In genomic region chr6:110831405-110831804, GRCh38 we compare ENCODE assay signal across 19 cellular contexts. TPM values are rescaled to one million over a fixed set of nuclear protein-coding genes. Genes with fewer than 3 reads are reported as not detected.
DNase-seq lines count a peak whose midpoint lies in the region; ATAC-seq and TF ChIP-seq lines count a peak whose summit lies in the region.
"Had no signal": no experiment of that assay in that cellular context is flagged by ENCODE, and none has a peak within 500 bp of the region (broad histone marks: within the 10 kb centered on the region; RNA-seq: fewer than 3 reads in every experiment).

No MANE protein-coding gene starts in this region.

- H3K27me3 ChIP-seq in right atrium auricular region (no peaks in the 10 kb centered on the region), heart right ventricle (no peaks in the 10 kb centered on the region), left lung (no peaks in the 10 kb centered on the region), lung (ENCODE audit: control insufficient read depth, insufficient read depth) (no peaks in the 10 kb centered on the region), upper lobe of right lung (no peaks in the 10 kb centered on the region)
- H3K27me3 ChIP-seq: BLaER1 treated with 17β-estradiol and CSF1 and Interleukin-3, amounts not matched to agents 10 nM and 100 nM had no signal

- ATAC-seq in heart right ventricle (no peak), left lung (peak; percentile 71), lung (ENCODE audit: insufficient read depth, low FRiP score) (peak; percentile 37), upper lobe of right lung (peak; percentile 53)
- ATAC-seq: A549; CD8-positive, alpha-beta T cell had no signal

- H3K27ac ChIP-seq in right atrium auricular region = no peak overlapping the region
- H3K27ac ChIP-seq in heart right ventricle = no peak overlapping the region
- no peak overlapping the region for H3K27ac ChIP-seq in left lung
- no peak overlapping the region for H3K27ac ChIP-seq in lung (ENCODE audit: low read depth in 1 of 2, low read length in 1 of 2)
- H3K27ac ChIP-seq in upper lobe of right lung = no peak overlapping the region
- H3K27ac ChIP-seq: A549; BLaER1 treated with 17β-estradiol and CSF1 and Interleukin-3, amounts not matched to agents 10 nM and 100 nM; C4-2B had no signal

- H3K4me1 ChIP-seq in right atrium auricular region (no peaks in the 10 kb centered on the region), heart right ventricle (peaks cover 0 to 6% (median 0%) of the 10 kb centered on the region in 9 donors), left lung (peaks cover 0 to 18% of the 10 kb centered on the region in 2 donors), lung (ENCODE audit: control insufficient read depth in 2 of 2, insufficient read depth in 2 of 2, low read length in 2 of 2) (peaks cover 0 to 2% of the 10 kb centered on the region in 2 donors), upper lobe of right lung (peaks cover 9% of the 10 kb centered on the region)
- H3K4me1 ChIP-seq: A549 had no signal

- H3K4me3 ChIP-seq in right atrium auricular region = no peak overlapping the region
- no peak overlapping the region for H3K4me3 ChIP-seq in heart right ventricle
- H3K4me3 ChIP-seq in left lung = no peak overlapping the region
- no peak overlapping the region for H3K4me3 ChIP-seq in lung
- no peak overlapping the region for H3K4me3 ChIP-seq in upper lobe of right lung
- H3K4me3 ChIP-seq: A549; BLaER1 treated with 17β-estradiol and CSF1 and Interleukin-3, amounts not matched to agents 10 nM and 100 nM had no signal

- H3K9me3 ChIP-seq in right atrium auricular region = no peaks in the 10 kb centered on the region
- no peaks in the 10 kb centered on the region for H3K9me3 ChIP-seq in heart right ventricle
- H3K9me3 ChIP-seq in left lung = no peaks in the 10 kb centered on the region
- H3K9me3 ChIP-seq in lung (ENCODE audit: control insufficient read depth in 2 of 2, insufficient read depth in 1 of 2, low read length in 1 of 2) = no peaks in the 10 kb centered on the region
- H3K9me3 ChIP-seq in upper lobe of right lung = no peaks in the 10 kb centered on the region
- H3K9me3 ChIP-seq: A549; BLaER1 treated with 17β-estradiol and CSF1 and Interleukin-3, amounts not matched to agents 10 nM and 100 nM; Caco-2 had no signal

- H3K36me3 ChIP-seq in right atrium auricular region (no peaks in the 10 kb centered on the region), heart right ventricle (no peaks in the 10 kb centered on the region), left lung (no peaks in the 10 kb centered on the region), lung (ENCODE audit: control insufficient read depth in 2 of 2, insufficient read depth in 2 of 2, low read length in 2 of 2) (no peaks in the 10 kb centered on the region), upper lobe of right lung (no peaks in the 10 kb centered on the region)

- intact Hi-C loops in heart right ventricle (cut with DNase I) (no loop called here), left lung (cut with DNase I) (no loop called here), upper lobe of right lung (cut with DNase I) (no loop called here)

- TF ChIP-seq CTCF in right atrium auricular region (IDR thresholded peaks at IDR 0.05) = no peak
- no peak for TF ChIP-seq CTCF in heart right ventricle (IDR thresholded peaks at IDR 0.05)
- TF ChIP-seq CTCF in left lung (IDR thresholded peaks at IDR 0.05) = no peak
- TF ChIP-seq CTCF in lung (IDR thresholded peaks at IDR 0.05; ENCODE audit: control extremely low read depth, extremely low read depth) = no peak
- TF ChIP-seq CTCF in upper lobe of right lung (IDR thresholded peaks at IDR 0.05) = no peak

- 97 to 98% methylated on average over 6 of the region's 6 CpGs for WGBS in heart right ventricle, 2 donors
- 74 to 94% methylated on average over 6 of the region's 6 CpGs for WGBS in lung, 2 donors

- DNase-seq in right atrium auricular region (ENCODE audit: low spot score) = peak; percentile 18
- no peak for DNase-seq in heart right ventricle
- DNase-seq in left lung = peak in 1 of 2 donors; percentile 51
- DNase-seq in lung (ENCODE audit: low spot score) = peak; percentile 42
- no peak for DNase-seq in upper lobe of right lung
- DNase-seq in A172 (ENCODE audit: low spot score) = no peak
- no peak for DNase-seq in iPS-NIHi7 (ENCODE audit: extremely low spot score)
- DNase-seq in GM19240 (ENCODE audit: insufficient read length, low spot score) = no peak
- DNase-seq: 8988T; AML-193; Caco-2; Calu3; CD4-positive, alpha-beta T cell; CD8-positive, alpha-beta T cell; DMS79 treated with DMSO at 0.1 percent for 48 hours; GF-D8 had no signal

RNA-seq across cellular contexts. Expression of gene CDK19, which starts 16.1 kb away (rescaled TPM):
- total RNA-seq in right atrium auricular region (1 to 10 TPM; 5.7 to 6.3 TPM), heart right ventricle (10 to 100 TPM in 3 of 10 donors, 1 to 10 TPM in 7; 4.6 to 13.0 (median 8.7) TPM), left lung (10 to 100 TPM; 18.4 to 21.3 TPM), lung (10 to 100 TPM; 14.6 to 37.9 TPM), upper lobe of right lung (26.6 TPM)
- polyA plus RNA-seq in heart right ventricle (1 to 10 TPM; 3.9 to 4.1 TPM), lung (1 to 10 TPM; 6.0 to 6.2 TPM)
- 10.2 and 10.5 TPM in 2 replicates for total RNA-seq in A172 (2014; rRNA removed; shearing (Covaris generic))

RNA-seq across cellular contexts. Expression of gene AMD1, which starts 43.2 kb away (rescaled TPM):
- total RNA-seq in right atrium auricular region (10 to 100 TPM; 51.5 to 81.5 TPM), heart right ventricle (100 to 1,000 TPM in 1 of 10 donors, 10 to 100 TPM in 9; 38.0 to 101 (median 55.3) TPM), left lung (10 to 100 TPM; 45.4 to 99.9 TPM), lung (10 to 100 TPM; 76.9 to 81.7 TPM), upper lobe of right lung (61.7 TPM)
- polyA plus RNA-seq in heart right ventricle (10 to 100 TPM; 34.2 to 38.6 TPM), lung (10 to 100 TPM; 36.9 to 52.5 TPM)
- 114 and 144 TPM in 2 replicates for total RNA-seq in A172 (2014; rRNA removed; shearing (Covaris generic))

Comparison
In these comparisons a context has a peak if more than half of its experiments do, and no peak if none do; other contexts are left out.
1. DNase-seq: peak in right atrium auricular region (single experiment) and lung (single experiment); none in heart right ventricle (0 of 2), upper lobe of right lung (single experiment), A172 (single experiment), iPS-NIHi7 (single experiment) and GM19240 (single experiment).
2. ATAC-seq: peak in left lung (single experiment), lung (single experiment) and upper lobe of right lung (single experiment); none in heart right ventricle (0 of 8).